10 cellular contexts compared by ENCODE assay signal in the genomic region with DNA sequence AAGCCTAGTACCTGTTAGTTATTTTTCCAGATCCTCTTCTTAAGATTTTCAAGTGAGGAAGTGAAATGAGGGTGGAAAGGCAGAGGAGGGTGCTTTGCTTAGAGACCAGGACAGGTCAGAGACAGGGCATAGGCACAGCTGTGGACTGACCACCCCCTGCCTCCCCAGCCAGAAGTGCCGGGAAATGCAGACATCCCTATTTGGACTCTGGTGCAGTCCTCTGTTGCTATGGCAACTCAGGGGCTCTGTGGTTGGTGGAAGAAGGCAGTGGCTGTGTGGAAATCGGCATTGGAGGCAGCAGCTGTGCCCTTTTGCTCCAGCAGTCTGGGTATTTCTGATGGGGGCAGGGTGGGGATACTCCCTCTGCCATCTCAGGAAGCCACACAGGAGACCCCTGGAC. TPM values are rescaled to one million over a fixed set of nuclear protein-coding genes. Genes with fewer than 3 reads are reported as not detected.
A peak's percentile ranks its signal among the peaks of the same experiment; 100 is the strongest.
DNase-seq lines count a peak whose midpoint lies in the region; ATAC-seq lines count a peak whose summit lies in the region.
"Had no signal": no experiment of that assay in that cellular context is flagged by ENCODE, and none has a peak within 500 bp of the region (broad histone marks: within the 10 kb centered on the region; RNA-seq: fewer than 3 reads in every experiment).

No MANE protein-coding gene starts in this region.

- ATAC-seq in GM19328 (IDR thresholded peaks at IDR 0.05; ENCODE audit: unreplicated experiment), result no peak
- ATAC-seq: PC-3 had no signal

- DNase-seq in LHCN-M2 (ENCODE audit: low read depth) (peak; percentile 91), RPMI8226 (peak; percentile 67), fibroblast of gingiva (ENCODE audit: low read depth) (peak; percentile 64), putamen (ENCODE audit: low spot score) (peak; percentile 47), AG08395 (ENCODE audit: low spot score) (no peak)
- DNase-seq in stimulated activated CD4-positive, alpha-beta T cell treated with anti-CD3 and anti-CD28 coated beads, Interleukin-2, amount 100 ng/mL, for 24 hours, result no peak
- DNase-seq: activated CD4-positive, alpha-beta T cell treated with anti-CD3 and anti-CD28 coated beads for 1 hour; GDM1; PC-3 had no signal

RNA-seq across cellular contexts. Expression of gene NDFIP1, which starts 43.3 kb away (rescaled TPM):
- 37.0 and 43.5 TPM in 2 replicates for total RNA-seq in LHCN-M2 (2014; rRNA removed)
- 27.4 TPM for polyA plus RNA-seq in LHCN-M2 (2012)

RNA-seq across cellular contexts. Expression of gene GNPDA1, which starts 52.4 kb away (rescaled TPM):
- 53.5 and 113 TPM in 2 replicates for total RNA-seq in LHCN-M2 (2014; rRNA removed)
- 57.3 TPM for polyA plus RNA-seq in LHCN-M2 (2012)

Comparison
In these comparisons a context has a peak if more than half of its experiments do, and no peak if none do; other contexts are left out.
1. DNase-seq: peak in LHCN-M2 (single experiment), RPMI8226 (single experiment), fibroblast of gingiva (single experiment) and putamen (single experiment); none in stimulated activated CD4-positive, alpha-beta T cell treated with anti-CD3 and anti-CD28 coated beads, Interleukin-2, amount 100 ng/mL, for 24 hours (0 of 2) and AG08395 (single experiment).